11 cellular contexts compared by ENCODE assay signal in genomic region chr15:87752250-87752951, GRCh38.
DNase-seq lines count a peak whose midpoint lies in the region; ATAC-seq, FAIRE-seq and TF ChIP-seq lines count a peak whose summit lies in the region.
"Had no signal": no experiment of that assay in that cellular context is flagged by ENCODE, and none has a peak within 500 bp of the region (broad histone marks: within the 10 kb centered on the region; RNA-seq: fewer than 3 reads in every experiment).

No MANE protein-coding gene starts in this region.

- peak; percentile 76 for FAIRE-seq in urothelium cell line (lab: Jason Lieb, UNC)

- H3K9me3 Mint-ChIP-seq in MCF 10A (ENCODE audit: unreplicated experiment) (peaks cover 7% of the 10 kb centered on the region), natural killer cell (peaks cover 2 to 8% of the 10 kb centered on the region in 2 donors)

- H3K4me3 Mint-ChIP-seq in MCF 10A (ENCODE audit: unreplicated experiment) (no peak overlapping the region), natural killer cell (no peak overlapping the region)

- H3K4me3 ChIP-seq in breast epithelium (no peak overlapping the region), SJCRH30 (no peak overlapping the region), foreskin fibroblast (ENCODE audit: low read depth in 1 of 2, low read length in 2 of 2) (no peak overlapping the region)

- no peak for ATAC-seq in GM21529 (IDR thresholded peaks at IDR 0.05; ENCODE audit: unreplicated experiment)
- no peak for ATAC-seq in natural killer cell
- no peak for ATAC-seq in HG02798 (IDR thresholded peaks at IDR 0.05; ENCODE audit: poor library complexity, unreplicated experiment)

- CTCF ChIA-PET in MCF 10A (lab: Yijun Ruan, JAX): interaction anchor here (0.8 to 2.0 kb wide), 2 partner anchors 11 to 147 kb away, joined by 4 to 5 read pairs; no protein-coding TSS in a partner anchor

- no TSS peak for BruUV-seq in MCF 10A (replicated peaks; lab: Mats Ljungman, UMichigan)

- H3K4me1 Mint-ChIP-seq in MCF 10A (ENCODE audit: insufficient read depth, unreplicated experiment) (peaks cover 15% of the 10 kb centered on the region), natural killer cell (no peaks in the 10 kb centered on the region)

- H3K27ac Mint-ChIP-seq in MCF 10A (ENCODE audit: low read depth, unreplicated experiment) (no peak overlapping the region), natural killer cell (no peak overlapping the region)

- H3K27ac ChIP-seq in breast epithelium: no peak overlapping the region
- H3K27ac ChIP-seq in SJCRH30: peak overlapping the region; percentile 37; the same call in 1 of the 2 replicates

- H3K27me3 Mint-ChIP-seq in MCF 10A (ENCODE audit: insufficient read depth, unreplicated experiment) (no peaks in the 10 kb centered on the region), natural killer cell (ENCODE audit: low read depth in 2 of 2) (no peaks in the 10 kb centered on the region)

- H3K4me1 ChIP-seq in breast epithelium: no peaks in the 10 kb centered on the region
- H3K4me1 ChIP-seq in SJCRH30: peaks cover 36% of the 10 kb centered on the region

- H3K36me3 Mint-ChIP-seq in MCF 10A (ENCODE audit: insufficient read depth, unreplicated experiment) (peaks cover 11% of the 10 kb centered on the region), natural killer cell (no peaks in the 10 kb centered on the region)

- TF ChIP-seq POLR2A in breast epithelium (IDR thresholded peaks at IDR 0.05): no peak

- intact Hi-C loops in MCF 10A (cut with micrococcal nuclease): loop anchor here (5.0 kb wide), 1 partner anchor 835 kb away; no protein-coding TSS in a partner anchor
- intact Hi-C loops in breast epithelium (cut with DNase I; ENCODE audit: low total_unique reads): no loop called here
- intact Hi-C loops in natural killer cell (cut with micrococcal nuclease): no loop called here

- H3K27me3 ChIP-seq in breast epithelium (no peaks in the 10 kb centered on the region), SJCRH30 (no peaks in the 10 kb centered on the region)

- no peaks in the 10 kb centered on the region for H3K36me3 ChIP-seq in breast epithelium
- H3K36me3 ChIP-seq in SJCRH30: no peaks in the 10 kb centered on the region

- no peak for TF ChIP-seq CTCF in MCF 10A (IDR thresholded peaks at IDR 0.05; ENCODE audit: unreplicated experiment)
- TF ChIP-seq CTCF in breast epithelium (IDR thresholded peaks at IDR 0.05): no peak
- no peak for TF ChIP-seq CTCF in foreskin fibroblast (IDR thresholded peaks at IDR 0.05; ENCODE audit: low read depth, low read length)
- no peak for TF ChIP-seq CTCF in natural killer cell (IDR thresholded peaks at IDR 0.05)

- POLR2A ChIA-PET in MCF 10A (lab: Yijun Ruan, JAX): no interaction called here

- H3K9me3 ChIP-seq in breast epithelium (no peaks in the 10 kb centered on the region), SJCRH30 (replicated peaks) (no peaks in the 10 kb centered on the region)

- DNase-seq in MCF 10A (ENCODE audit: unreplicated experiment) (peak; percentile 70), breast epithelium (ENCODE audit: low spot score in 2 of 2) (no peak), SJCRH30 (peak; percentile 73 to 92), foreskin fibroblast (peak; percentile 51 to 68), urothelium cell line (ENCODE audit: low spot score) (peak; percentile 77), natural killer cell (no peak)
- DNase-seq: activated CD4-positive, alpha-beta T cell treated with anti-CD3 and anti-CD28 coated beads for 48 hours; COR-L47; NCI-H2107 had no signal

Comparison
In these comparisons a context has a peak if more than half of its experiments do, and no peak if none do; other contexts are left out.
1. DNase-seq: peak in MCF 10A (single experiment), SJCRH30 (2 of 2), foreskin fibroblast (2 of 2) and urothelium cell line (single experiment); none in breast epithelium (0 of 2) and natural killer cell (single experiment).